Comparison of ENCODE assay signal across 8 cellular contexts in the genomic region with DNA sequence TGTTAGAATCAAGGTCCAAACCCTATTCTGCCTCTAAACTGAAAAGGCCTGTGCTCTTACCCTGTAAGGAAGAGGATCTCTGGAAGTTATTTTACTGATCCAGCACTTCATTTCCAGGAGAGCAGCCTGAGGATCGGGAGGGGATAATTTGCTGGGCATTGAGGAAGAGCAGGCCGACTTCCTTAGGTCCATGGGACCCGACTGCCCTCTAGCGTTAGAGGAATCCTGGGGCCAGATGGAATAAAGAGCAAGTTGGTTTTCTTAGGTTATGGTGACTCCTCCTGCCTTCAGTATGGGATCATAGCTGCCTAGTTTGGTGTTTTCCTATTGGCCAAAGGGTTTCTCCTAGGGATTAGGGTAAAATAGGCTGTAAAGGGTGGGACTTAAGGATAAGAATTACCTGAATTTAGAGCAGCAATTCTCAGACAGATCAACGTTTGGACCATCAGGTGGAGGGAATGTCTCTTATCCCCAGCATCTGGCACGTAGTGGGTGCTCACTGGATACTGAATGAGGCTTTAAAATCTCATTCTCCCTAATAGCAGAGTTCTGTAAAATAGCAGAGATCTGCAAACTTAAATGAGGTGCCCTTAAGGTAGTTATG. TPM values are rescaled to one million over a fixed set of nuclear protein-coding genes. Genes with fewer than 3 reads are reported as not detected.
DNase-seq lines count a peak whose midpoint lies in the region; ATAC-seq, FAIRE-seq and TF ChIP-seq lines count a peak whose summit lies in the region.

No MANE protein-coding gene starts in this region.

- ATAC-seq in mucosa of descending colon (peak; percentile 98), HG03045 (IDR thresholded peaks at IDR 0.05; ENCODE audit: unreplicated experiment) (no peak)
- ATAC-seq in stimulated activated effector memory CD8-positive, alpha-beta T cell treated with anti-CD3 and anti-CD28 coated beads, Interleukin-12 subunit alpha, Interleukin-12 subunit beta, amount 100 ng/mL, for 72 hours: peak; percentile 78

- peaks cover 8% of the 10 kb centered on the region for H3K4me1 ChIP-seq in mucosa of descending colon (ENCODE audit: low read depth)

- no peaks in the 10 kb centered on the region for H3K9me3 Mint-ChIP-seq in stimulated activated effector memory CD8-positive, alpha-beta T cell treated with anti-CD3 and anti-CD28 coated beads, Interleukin-12 subunit alpha, Interleukin-12 subunit beta, amount 100 ng/mL, for 72 hours

- TF ChIP-seq POLR2A in erythroblast (IDR thresholded peaks at IDR 0.05; ENCODE audit: low read length): no peak

- intact Hi-C loops in mucosa of descending colon (cut with DNase I, micrococcal nuclease): loop anchor here (2.0 to 10.0 kb wide), 3 partner anchors 166 to 226 kb away; no protein-coding TSS in a partner anchor

- no peak overlapping the region for H3K4me3 ChIP-seq in mucosa of descending colon

- H3K9me3 ChIP-seq in mucosa of descending colon: no peaks in the 10 kb centered on the region

- H3K36me3 Mint-ChIP-seq in stimulated activated effector memory CD8-positive, alpha-beta T cell treated with anti-CD3 and anti-CD28 coated beads, Interleukin-12 subunit alpha, Interleukin-12 subunit beta, amount 100 ng/mL, for 72 hours: peaks cover 14% of the 10 kb centered on the region

- DNase-seq in HS-5 (ENCODE audit: low read depth) (peak; percentile 55), NCI-H82 treated with DMSO at 0.1 percent for 48 hours (lab: John Stamatoyannopoulos, UW; ENCODE audit: unreplicated experiment) (peak; percentile 88), erythroblast (lab: John Stamatoyannopoulos, UW) (peak; percentile 84 to 92), mucosa of descending colon (peak in 2 of 3 donors; percentile 81 to 94)
- DNase-seq in activated CD8-positive, alpha-beta memory T cell treated with anti-CD3 and anti-CD28 coated beads for 1 hour (ENCODE audit: extremely low read depth in 1 of 2, low read depth in 1 of 2): peak; percentile 1 to 17
- peak; percentile 21 to 60 for DNase-seq in stimulated activated effector memory CD8-positive, alpha-beta T cell treated with anti-CD3 and anti-CD28 coated beads, Interleukin-12 subunit alpha, Interleukin-12 subunit beta, amount 100 ng/mL, for 72 hours (ENCODE audit: low spot score in 2 of 2)

- H3K36me3 ChIP-seq in mucosa of descending colon (ENCODE audit: low read depth): no peaks in the 10 kb centered on the region

- TF ChIP-seq CTCF in mucosa of descending colon (IDR thresholded peaks at IDR 0.05): peak; percentile 67

- no peaks in the 10 kb centered on the region for H3K4me1 Mint-ChIP-seq in stimulated activated effector memory CD8-positive, alpha-beta T cell treated with anti-CD3 and anti-CD28 coated beads, Interleukin-12 subunit alpha, Interleukin-12 subunit beta, amount 100 ng/mL, for 72 hours

- H3K27ac Mint-ChIP-seq in stimulated activated effector memory CD8-positive, alpha-beta T cell treated with anti-CD3 and anti-CD28 coated beads, Interleukin-12 subunit alpha, Interleukin-12 subunit beta, amount 100 ng/mL, for 72 hours: no peak overlapping the region

- no peak overlapping the region for H3K4me3 Mint-ChIP-seq in stimulated activated effector memory CD8-positive, alpha-beta T cell treated with anti-CD3 and anti-CD28 coated beads, Interleukin-12 subunit alpha, Interleukin-12 subunit beta, amount 100 ng/mL, for 72 hours

- FAIRE-seq in G401.6 (lab: Jason Lieb, UNC): peak; percentile 91

RNA-seq across cellular contexts. Expression of gene SORBS1, which starts 40.0 kb away (rescaled TPM):
- total RNA-seq in mucosa of descending colon: 100 to 1,000 TPM in 1 of 3 donors, 10 to 100 TPM in 2; 48.9 to 699 (median 99.3) TPM

RNA-seq across cellular contexts. Expression of gene ALDH18A1, which starts 55.3 kb away (rescaled TPM):
- 100 to 1,000 TPM in 2 of 3 donors, 10 to 100 TPM in 1; 85.6 to 230 (median 101) TPM for total RNA-seq in mucosa of descending colon

Comparison
In these comparisons a context has a peak if more than half of its experiments do, and no peak if none do; other contexts are left out.
1. DNase-seq: peak in every context shown above with its lines; median percentile 88 in NCI-H82 treated with DMSO at 0.1 percent for 48 hours; 88 in erythroblast; 88 in mucosa of descending colon; 55 in HS-5; 40 in stimulated activated effector memory CD8-positive, alpha-beta T cell treated with anti-CD3 and anti-CD28 coated beads, Interleukin-12 subunit alpha, Interleukin-12 subunit beta, amount 100 ng/mL, for 72 hours; 9 in activated CD8-positive, alpha-beta memory T cell treated with anti-CD3 and anti-CD28 coated beads for 1 hour.